In genomic region chr2:45909677-45910191, GRCh38 we compare ENCODE assay signal across 8 cellular contexts.
A peak's percentile ranks its signal among the peaks of the same experiment; 100 is the strongest.
DNase-seq lines count a peak whose midpoint lies in the region; ATAC-seq lines count a peak whose summit lies in the region.

No MANE protein-coding gene starts in this region.

- intact Hi-C loops in left cardiac atrium (cut with DNase I) = loop anchor here in 1 of 2 donors (5.0 kb wide), 1 partner anchor 87 kb away; no protein-coding TSS in a partner anchor

- ATAC-seq in GM19023 (IDR thresholded peaks at IDR 0.05; ENCODE audit: unreplicated experiment) (peak; percentile 62), HG02884 (IDR thresholded peaks at IDR 0.05; ENCODE audit: unreplicated experiment) (peak; percentile 82), left cardiac atrium (no peak)

- DNase-seq in NOMO-1 treated with dmso at 0.1 percent for 144 hours (lab: John Stamatoyannopoulos, UW; ENCODE audit: unreplicated experiment) (peak; percentile 51), mucosa of gallbladder (ENCODE audit: low spot score) (peak; percentile 52), MG63 (no peak), OCI-M1 (lab: John Stamatoyannopoulos, UW) (no peak), left cardiac atrium (no peak)
- DNase-seq in activated T-cell treated with anti-CD3 and anti-CD28 coated beads, Interleukin-2, amount 50 U/mL, for 1 hour = no peak

- no peaks in the 10 kb centered on the region for H3K27me3 ChIP-seq in MG63

- no peak overlapping the region for H3K4me3 ChIP-seq in MG63

- no peaks in the 10 kb centered on the region for H3K9me3 ChIP-seq in MG63

- no peaks in the 10 kb centered on the region; the same call in 1 of the 2 replicates for H3K36me3 ChIP-seq in MG63

Comparison
In these comparisons a context has a peak if more than half of its experiments do, and no peak if none do; other contexts are left out.
1. ATAC-seq: peak in GM19023 (single experiment) and HG02884 (single experiment); none in left cardiac atrium (0 of 2).
2. DNase-seq: peak in NOMO-1 treated with dmso at 0.1 percent for 144 hours (single experiment) and mucosa of gallbladder (single experiment); none in activated T-cell treated with anti-CD3 and anti-CD28 coated beads, Interleukin-2, amount 50 U/mL, for 1 hour (single experiment), MG63 (single experiment), OCI-M1 (single experiment) and left cardiac atrium (single experiment).